ENCODE assay signal across 23 cellular contexts in the genomic region with DNA sequence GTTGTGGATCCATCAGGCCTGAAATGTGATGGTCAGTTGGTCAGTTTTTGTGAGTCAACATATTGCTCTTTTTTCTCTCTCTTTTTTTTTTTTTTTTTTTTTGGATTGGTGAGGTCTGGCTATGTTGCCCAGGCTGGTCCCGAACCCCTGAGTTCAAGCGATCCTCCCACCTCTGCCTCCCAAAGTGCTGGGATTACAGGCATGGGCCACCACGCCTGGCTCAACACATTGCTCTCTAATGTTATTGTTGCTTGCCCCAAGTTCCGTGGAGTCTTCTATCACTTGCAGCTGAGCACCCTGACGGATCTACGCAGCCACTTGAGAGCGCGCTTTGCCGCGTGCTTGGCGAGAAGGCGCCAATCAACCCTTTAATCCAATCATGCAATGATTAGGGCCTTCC.
DNase-seq lines count a peak whose midpoint lies in the region; ATAC-seq, FAIRE-seq and TF ChIP-seq lines count a peak whose summit lies in the region.
"Had no signal": no experiment of that assay in that cellular context is flagged by ENCODE, and none has a peak within 500 bp of the region (broad histone marks: within the 10 kb centered on the region; RNA-seq: fewer than 3 reads in every experiment).

No MANE protein-coding gene starts in this region.

- H3K14ac ChIP-seq in H1 (ENCODE audit: insufficient read length): no peak overlapping the region

- no peaks in the 10 kb centered on the region for H3K79me1 ChIP-seq in H1 (ENCODE audit: low read depth, low read length)

- H2AK5ac ChIP-seq in H1 (ENCODE audit: low read depth, low read length): no peak overlapping the region

- no peak overlapping the region for H3K27ac ChIP-seq in Peyer's patch
- H3K27ac ChIP-seq in H1 (ENCODE audit: low read depth, low read length): no peak overlapping the region
- H3K27ac ChIP-seq in spleen: no peak overlapping the region
- H3K27ac ChIP-seq: BLaER1 treated with 17β-estradiol and CSF1 and Interleukin-3, amounts not matched to agents 10 nM and 100 nM had no signal

- no peaks in the 10 kb centered on the region for H3K27me3 ChIP-seq in Peyer's patch
- no peaks in the 10 kb centered on the region; a peak in 1 of 7 replicates for H3K27me3 ChIP-seq in H1 (replicated peaks in 1 of 4; ENCODE audit: control insufficient read depth in 3 of 4, extremely low read depth in 1 of 4, insufficient read depth in 3 of 4, low read length in 3 of 4)
- H3K27me3 ChIP-seq in spleen (replicated peaks in 1 of 7): peaks cover 0 to 31% (median 0%) of the 10 kb centered on the region in 7 donors
- H3K27me3 ChIP-seq: BLaER1 treated with 17β-estradiol and CSF1 and Interleukin-3, amounts not matched to agents 10 nM and 100 nM had no signal

- no peaks in the 10 kb centered on the region for H3K9me3 ChIP-seq in Peyer's patch
- no peaks in the 10 kb centered on the region; a peak in 1 of 4 replicates for H3K9me3 ChIP-seq in H1 (ENCODE audit: insufficient read depth in 2 of 2, low read depth in 1 of 2, low read length in 1 of 2)
- H3K9me3 ChIP-seq in spleen: peaks cover 0 to 22% (median 6%) of the 10 kb centered on the region in 8 donors

- no peak overlapping the region for H3K4me3 ChIP-seq in Peyer's patch
- no peak overlapping the region for H3K4me3 ChIP-seq in H1 (ENCODE audit: extremely low read depth in 1 of 4, insufficient read depth in 2 of 4, low read depth in 3 of 4, low read length in 4 of 4)
- no peak overlapping the region for H3K4me3 ChIP-seq in spleen
- H3K4me3 ChIP-seq: BLaER1 treated with 17β-estradiol and CSF1 and Interleukin-3, amounts not matched to agents 10 nM and 100 nM had no signal

- no peak overlapping the region for H2BK12ac ChIP-seq in H1 (ENCODE audit: low read depth, low read length)

- no peak overlapping the region for H3K23ac ChIP-seq in H1 (ENCODE audit: insufficient read length)

- H2BK15ac ChIP-seq in H1 (ENCODE audit: low read length): peak overlapping the region; percentile 8; the same call in 1 of the 2 replicates

- H3K23me2 ChIP-seq in H1 (ENCODE audit: low read depth, low read length): no peaks in the 10 kb centered on the region; the same call in 1 of the 2 replicates

- intact Hi-C loops in spleen (cut with DNase I; ENCODE audit: low total_unique reads): no loop called here

- H3K9ac ChIP-seq in H1 (replicated peaks in 1 of 4; ENCODE audit: extremely low read depth in 1 of 4, low read depth in 3 of 4, low read length in 3 of 4): no peak overlapping the region
- H3K9ac ChIP-seq: BLaER1 treated with 17β-estradiol and CSF1 and Interleukin-3, amounts not matched to agents 10 nM and 100 nM had no signal

- no peak overlapping the region for H2BK5ac ChIP-seq in H1 (ENCODE audit: low read depth, low read length)

- no peak overlapping the region for H2BK20ac ChIP-seq in H1 (ENCODE audit: low read length)

- ATAC-seq in activated CD4-positive, CD25-positive, alpha-beta regulatory T cell treated with anti-CD3 and anti-CD28 coated beads, Interleukin-2, amount 50 U/mL, for 24 hours: no peak

- CTCF ChIA-PET in H1 (lab: Charles Lee; ENCODE audit: partially characterized antibody): interaction anchor here (0.9 to 1.1 kb wide), 2 partner anchors 17 to 21 kb away, joined by 3 to 8 read pairs; no protein-coding TSS in a partner anchor

- no peaks in the 10 kb centered on the region for H3K79me2 ChIP-seq in H1 (ENCODE audit: control insufficient read depth in 1 of 2, insufficient read depth in 2 of 2, low read length in 2 of 2)

- TF ChIP-seq POLR2A in Peyer's patch (IDR thresholded peaks at IDR 0.05): no peak
- TF ChIP-seq POLR2A in H1 (IDR thresholded peaks at IDR 0.05; ENCODE audit: control extremely low read depth in 1 of 2, low read depth in 2 of 2, low read length in 2 of 2): no peak
- no peak for TF ChIP-seq POLR2A in spleen (IDR thresholded peaks at IDR 0.05)

- no peak for FAIRE-seq in H1 (lab: Jason Lieb, UNC)

- H3K4me2 ChIP-seq in H1 (ENCODE audit: insufficient read depth in 1 of 2, low read depth in 2 of 2, low read length in 2 of 2): no peak overlapping the region
- H3K4me2 ChIP-seq: BLaER1 treated with 17β-estradiol and CSF1 and Interleukin-3, amounts not matched to agents 10 nM and 100 nM had no signal

- no peaks in the 10 kb centered on the region for H4K20me1 ChIP-seq in H1 (replicated peaks in 1 of 2; ENCODE audit: control insufficient read depth in 1 of 2, insufficient read depth in 2 of 2, low read length in 2 of 2)
- H4K20me1 ChIP-seq: BLaER1 treated with 17β-estradiol and CSF1 and Interleukin-3, amounts not matched to agents 10 nM and 100 nM had no signal

- peak; percentile 6 for DNase-seq in activated CD4-positive, CD25-positive, alpha-beta regulatory T cell treated with anti-CD3 and anti-CD28 coated beads, Interleukin-2, amount 50 U/mL, for 72 hours
- peak in 2 of 3 donors; percentile 19 to 37 for DNase-seq in Peyer's patch
- no peak for DNase-seq in H1 (ENCODE audit: low read depth in 1 of 2, low spot score in 2 of 2)
- DNase-seq in spleen: peak; percentile 30
- DNase-seq in NCI-H345 treated with DMSO at 0.1 percent for 48 hours (lab: John Stamatoyannopoulos, UW; ENCODE audit: unreplicated experiment): no peak
- no peak for DNase-seq in central memory CD4-positive, alpha-beta T cell
- DNase-seq in activated CD8-positive, alpha-beta memory T cell treated with anti-CD3 and anti-CD28 coated beads, Interleukin-2, amount 50 U/mL, for 48 hours: no peak
- DNase-seq: 8988T; Caco-2; CD4-positive, alpha-beta memory T cell; DMS 273 treated with DMSO at 0.1 percent for 48 hours; DMS79 treated with DMSO at 0.1 percent for 48 hours; HFFc6; KG1; NCI-H1092; NCI-H146; NCI-H2029; NCI-H2227 treated with DMSO at 0.1 percent for 48 hours; NCI-H524; NCI-H774; SHP77 had no signal

- H4K8ac ChIP-seq in H1 (ENCODE audit: extremely low read depth, insufficient read depth, low read length): no peak overlapping the region

- H4K5ac ChIP-seq in H1 (ENCODE audit: insufficient read length, low read depth, low read length): no peak overlapping the region

- H3K56ac ChIP-seq in H1 (replicated peaks; ENCODE audit: insufficient read length, low read depth, low read length): no peak overlapping the region

- H3K18ac ChIP-seq in H1 (ENCODE audit: extremely low read depth, low read length): no peak overlapping the region

- H4K91ac ChIP-seq in H1 (replicated peaks; ENCODE audit: insufficient read length, low read length): no peak overlapping the region

- no peak for TF ChIP-seq EP300 in H1 (IDR thresholded peaks at IDR 0.05; ENCODE audit: borderline replicate concordance in 1 of 2, low read depth in 2 of 2, low read length in 2 of 2)

- no peak overlapping the region for H2BK120ac ChIP-seq in H1 (replicated peaks; ENCODE audit: low read depth, low read length)

- no peaks in the 10 kb centered on the region for H3K36me3 ChIP-seq in Peyer's patch
- H3K36me3 ChIP-seq in H1 (ENCODE audit: control insufficient read depth in 2 of 4, insufficient read depth in 4 of 4, low read length in 3 of 4): no peaks in the 10 kb centered on the region
- no peaks in the 10 kb centered on the region for H3K36me3 ChIP-seq in spleen
- H3K36me3 ChIP-seq: BLaER1 treated with 17β-estradiol and CSF1 and Interleukin-3, amounts not matched to agents 10 nM and 100 nM had no signal

- POLR2A ChIA-PET in H1 (lab: Charles Lee; ENCODE audit: partially characterized antibody): no interaction called here

- no peak for TF ChIP-seq RAD21 in H1 (IDR thresholded peaks at IDR 0.05 in 1 of 2, conservative IDR thresholded peaks at IDR 0.05 in 1 of 2; ENCODE audit: low read depth in 2 of 2, low read length in 2 of 2)

- H3K4me1 ChIP-seq in Peyer's patch (no peaks in the 10 kb centered on the region), H1 (replicated peaks in 1 of 4; ENCODE audit: control insufficient read depth in 3 of 4, insufficient read depth in 4 of 4, low read length in 3 of 4) (peaks cover 8 to 16% (median 11%) of the 10 kb centered on the region in 4 experiments), spleen (no peaks in the 10 kb centered on the region)
- H3K4me1 ChIP-seq: BLaER1 treated with 17β-estradiol and CSF1 and Interleukin-3, amounts not matched to agents 10 nM and 100 nM; Caco-2 had no signal

- H3K4ac ChIP-seq in H1 (replicated peaks; ENCODE audit: insufficient read length, low read depth, low read length): no peak overlapping the region

- H2AFZ ChIP-seq in H1 (ENCODE audit: low read length): no peak overlapping the region

- 98% methylated on average over 9 of the region's 12 CpGs; no CpG with 5 or more reads in 1 of the 2 experiments for WGBS in H1 (ENCODE audit: extremely low coverage in 1 of 2, insufficient coverage in 1 of 2, insufficient read length in 1 of 2, insufficient replicate concordance in 2 of 2, low coverage in 1 of 2, low lambda C conversion rate in 2 of 2, missing lambda C conversion rate in 1 of 2), 2 experiments
- 84 to 95% (median 92%) methylated on average over 12 of the region's 12 CpGs for WGBS in spleen, 5 donors

- TF ChIP-seq CTCF in Peyer's patch (IDR thresholded peaks at IDR 0.05): no peak
- TF ChIP-seq CTCF in H1 (IDR thresholded peaks at IDR 0.05; ENCODE audit: control extremely low read depth in 1 of 3, insufficient read depth in 1 of 3, low read depth in 1 of 3, low read length in 3 of 3): no peak
- TF ChIP-seq CTCF in spleen (IDR thresholded peaks at IDR 0.05 in 8 of 11, conservative IDR thresholded peaks at IDR 0.05 in 3 of 11): no peak

TF ChIP-seq in H1, 55 proteins besides CTCF, POLR2A, EP300 and RAD21:
- TF ChIP-seq BACH1 (IDR thresholded peaks at IDR 0.05; ENCODE audit: low read length) (no peak), SP1 (IDR thresholded peaks at IDR 0.05; ENCODE audit: low read depth, low read length) (no peak), SAP30 (IDR thresholded peaks at IDR 0.05; ENCODE audit: insufficient read depth, insufficient replicate concordance, low read length) (no peak), BRCA1 (IDR thresholded peaks at IDR 0.05; ENCODE audit: low read depth, low read length) (no peak), CHD1 (IDR thresholded peaks at IDR 0.05; ENCODE audit: low read depth, low read length) (no peak), KDM5A (IDR thresholded peaks at IDR 0.05; ENCODE audit: low read length) (no peak), HDAC2 (IDR thresholded peaks at IDR 0.05; ENCODE audit: borderline replicate concordance in 1 of 2, low read depth in 2 of 2, low read length in 2 of 2) (no peak), HDAC6 (IDR thresholded peaks at IDR 0.05; ENCODE audit: low read depth, low read length) (no peak), NANOG (IDR thresholded peaks at IDR 0.05; ENCODE audit: insufficient read depth, low read depth, low read length, poor library complexity, severe bottlenecking) (no peak)

Comparison
In these comparisons a context has a peak if more than half of its experiments do, and no peak if none do; other contexts are left out.
1. DNase-seq: peak in activated CD4-positive, CD25-positive, alpha-beta regulatory T cell treated with anti-CD3 and anti-CD28 coated beads, Interleukin-2, amount 50 U/mL, for 72 hours (single experiment), Peyer's patch (2 of 3) and spleen (single experiment); none in H1 (0 of 2), NCI-H345 treated with DMSO at 0.1 percent for 48 hours (single experiment), central memory CD4-positive, alpha-beta T cell (single experiment) and activated CD8-positive, alpha-beta memory T cell treated with anti-CD3 and anti-CD28 coated beads, Interleukin-2, amount 50 U/mL, for 48 hours (single experiment).